ENCODE assay signal across 16 cellular contexts in genomic region chr5:39639618-39640078, GRCh38.
A peak's percentile ranks its signal among the peaks of the same experiment; 100 is the strongest.
DNase-seq lines count a peak whose midpoint lies in the region; ATAC-seq, FAIRE-seq and TF ChIP-seq lines count a peak whose summit lies in the region.
"Had no signal": no experiment of that assay in that cellular context is flagged by ENCODE, and none has a peak within 500 bp of the region (broad histone marks: within the 10 kb centered on the region; RNA-seq: fewer than 3 reads in every experiment).

No MANE protein-coding gene starts in this region.

- POLR2A ChIA-PET in A549 (lab: Yijun Ruan, JAX) = no interaction called here

- H3K27ac ChIP-seq in A549 = no peak overlapping the region
- H3K27ac ChIP-seq in astrocyte (ENCODE audit: low read depth, low read length) = no peak overlapping the region
- H3K27ac ChIP-seq in keratinocyte (ENCODE audit: control insufficient read depth, insufficient read depth, low read length) = no peak overlapping the region
- H3K27ac ChIP-seq in trophoblast cell (ENCODE audit: low read depth, low read length) = no peak overlapping the region

- H3K36me3 ChIP-seq in astrocyte (ENCODE audit: insufficient read depth, low read length) (no peaks in the 10 kb centered on the region), keratinocyte (ENCODE audit: control insufficient read depth in 2 of 2, extremely low read depth in 1 of 2, insufficient read depth in 2 of 2, low read length in 2 of 2) (no peaks in the 10 kb centered on the region), trophoblast cell (ENCODE audit: control insufficient read depth in 1 of 2, insufficient read depth in 2 of 2, low read length in 2 of 2) (no peaks in the 10 kb centered on the region)

- no peak overlapping the region for H3K14ac ChIP-seq in trophoblast cell (ENCODE audit: low read length)

- no peak overlapping the region for H3K18ac ChIP-seq in trophoblast cell (ENCODE audit: low read length)

- H3K79me2 ChIP-seq in astrocyte (ENCODE audit: insufficient read depth, low read length) = no peaks in the 10 kb centered on the region
- no peaks in the 10 kb centered on the region for H3K79me2 ChIP-seq in keratinocyte (ENCODE audit: control insufficient read depth, insufficient read depth, low read length)
- H3K79me2 ChIP-seq in trophoblast cell (ENCODE audit: control insufficient read depth, insufficient read depth, low read length, poor library complexity) = no peaks in the 10 kb centered on the region

- TF ChIP-seq POLR2A in A549 (IDR thresholded peaks at IDR 0.05; ENCODE audit: low read length) = no peak

- H3K4me2 ChIP-seq in A549 = peak overlapping the region; percentile 11; the same call in 2 of the 3 replicates
- H3K4me2 ChIP-seq in astrocyte (ENCODE audit: low read length) = no peak overlapping the region
- H3K4me2 ChIP-seq in keratinocyte (ENCODE audit: control insufficient read depth, extremely low read depth, insufficient read depth, low read depth, low read length) = no peak overlapping the region
- no peak overlapping the region for H3K4me2 ChIP-seq in trophoblast cell (ENCODE audit: low read length)

- no peaks in the 10 kb centered on the region for H3K36me3 Mint-ChIP-seq in astrocyte (ENCODE audit: low read depth, unreplicated experiment)

- H2BK120ac ChIP-seq in trophoblast cell (ENCODE audit: insufficient read depth, low read length, poor library complexity) = no peak overlapping the region

- FAIRE-seq in A549 (lab: Jason Lieb, UNC) = no peak
- FAIRE-seq in astrocyte (lab: Jason Lieb, UNC) = no peak
- FAIRE-seq in keratinocyte (lab: Jason Lieb, UNC) = peak; percentile 71
- no peak for FAIRE-seq in HTR-8/SVneo (lab: Jason Lieb, UNC)
- FAIRE-seq: endometrium, GM12892 had no signal

- peaks cover 2% of the 10 kb centered on the region for H3K4me1 Mint-ChIP-seq in astrocyte (ENCODE audit: low read depth, unreplicated experiment)
- H3K4me1 Mint-ChIP-seq: central memory CD8-positive, alpha-beta T cell had no signal

- H3K9me3 Mint-ChIP-seq in astrocyte (ENCODE audit: unreplicated experiment) = no peaks in the 10 kb centered on the region
- H3K9me3 Mint-ChIP-seq: activated T-cell treated with anti-CD3 and anti-CD28 coated beads, Interleukin-2, amount 50 U/mL, for 24 hours; CD4-positive, alpha-beta T cell; central memory CD8-positive, alpha-beta T cell had no signal

- peaks cover 5% of the 10 kb centered on the region for H3K4me1 ChIP-seq in A549
- H3K4me1 ChIP-seq in astrocyte (ENCODE audit: insufficient read depth, low read length) = peaks cover 5% of the 10 kb centered on the region
- peaks cover 5% of the 10 kb centered on the region for H3K4me1 ChIP-seq in keratinocyte (ENCODE audit: control insufficient read depth, extremely low read depth, insufficient read depth, low read length)
- no peaks in the 10 kb centered on the region for H3K4me1 ChIP-seq in trophoblast cell (ENCODE audit: control insufficient read depth in 1 of 2, insufficient read depth in 2 of 2, low read length in 2 of 2)

- dilution Hi-C loops in keratinocyte (cut with MboI; ENCODE audit: extremely low pct_ligation_motif_present, low sequenced_read_pairs) = no loop called here

- TF ChIP-seq EP300 in A549 (IDR thresholded peaks at IDR 0.05) = no peak

- H3K4ac ChIP-seq in trophoblast cell (ENCODE audit: low read depth, low read length) = no peak overlapping the region

- no peaks in the 10 kb centered on the region for H3K9me3 ChIP-seq in A549
- no peaks in the 10 kb centered on the region for H3K9me3 ChIP-seq in astrocyte (ENCODE audit: insufficient read depth, low read depth, low read length)
- H3K9me3 ChIP-seq in keratinocyte (ENCODE audit: control insufficient read depth, low read depth, low read length) = no peaks in the 10 kb centered on the region
- H3K9me3 ChIP-seq in trophoblast cell (ENCODE audit: insufficient read depth, low read depth, low read length) = no peaks in the 10 kb centered on the region

- H2AFZ ChIP-seq in astrocyte (ENCODE audit: low read depth, low read length) (no peak overlapping the region), keratinocyte (ENCODE audit: control insufficient read depth, low read length) (peak overlapping the region; percentile 14), trophoblast cell (ENCODE audit: insufficient read depth, low read length, poor library complexity) (no peak overlapping the region)

- no peaks in the 10 kb centered on the region for H4K20me1 ChIP-seq in astrocyte (ENCODE audit: insufficient read depth, low read length)
- no peaks in the 10 kb centered on the region for H4K20me1 ChIP-seq in keratinocyte (ENCODE audit: control insufficient read depth, extremely low read depth, insufficient read depth, low read length)

- ATAC-seq in A549 (peak in 1 of 2 experiments; percentile 62; a peak in 3 of 6 replicates), left ventricle myocardium superior (no peak)

- no peak overlapping the region for H3K4me3 Mint-ChIP-seq in astrocyte (ENCODE audit: unreplicated experiment)
- H3K4me3 Mint-ChIP-seq: activated T-cell treated with anti-CD3 and anti-CD28 coated beads, Interleukin-2, amount 50 U/mL, for 24 hours; CD4-positive, alpha-beta T cell; central memory CD8-positive, alpha-beta T cell had no signal

- H2BK12ac ChIP-seq in trophoblast cell (ENCODE audit: low read length) = no peak overlapping the region

- no peaks in the 10 kb centered on the region for H3K79me1 ChIP-seq in trophoblast cell (ENCODE audit: low read length)

- no peak overlapping the region for H3K27ac Mint-ChIP-seq in astrocyte (ENCODE audit: unreplicated experiment)
- H3K27ac Mint-ChIP-seq: activated T-cell treated with anti-CD3 and anti-CD28 coated beads, Interleukin-2, amount 50 U/mL, for 24 hours; CD4-positive, alpha-beta T cell had no signal

- no peaks in the 10 kb centered on the region for H3K27me3 Mint-ChIP-seq in astrocyte (ENCODE audit: low read depth, unreplicated experiment)

- TF ChIP-seq CTCF in A549 (IDR thresholded peaks at IDR 0.05) (no peak), astrocyte (IDR thresholded peaks at IDR 0.05; ENCODE audit: insufficient read depth, low read depth, low read length) (no peak), keratinocyte (optimal IDR thresholded peaks at IDR 0.05 in 1 of 3, IDR thresholded peaks at IDR 0.05 in 1 of 3, conservative IDR thresholded peaks at IDR 0.05 in 1 of 3; ENCODE audit: extremely low read depth in 1 of 3, insufficient read depth in 2 of 3, low read length in 3 of 3) (no peak)

- H2AK5ac ChIP-seq in trophoblast cell (ENCODE audit: low read length) = no peak overlapping the region

- H3K9ac ChIP-seq in astrocyte (ENCODE audit: low read length) = no peak overlapping the region
- no peak overlapping the region for H3K9ac ChIP-seq in keratinocyte (ENCODE audit: control insufficient read depth, extremely low read depth, insufficient read depth, low read length)
- H3K9ac ChIP-seq in trophoblast cell (ENCODE audit: low read length) = no peak overlapping the region

- TF ChIP-seq RAD21 in A549 (conservative IDR thresholded peaks at IDR 0.05 in 1 of 2, IDR thresholded peaks at IDR 0.05 in 1 of 2) = no peak

- H4K12ac ChIP-seq in trophoblast cell (ENCODE audit: low read depth, low read length) = no peak overlapping the region

- no peak overlapping the region for H4K91ac ChIP-seq in trophoblast cell (ENCODE audit: low read depth, low read length)

- no peaks in the 10 kb centered on the region for H3K9me1 ChIP-seq in keratinocyte (ENCODE audit: control insufficient read depth, extremely low read depth, insufficient read depth, low read length)

- intact Hi-C loops in left ventricle myocardium superior (cut with micrococcal nuclease) = no loop called here

- no peaks in the 10 kb centered on the region for H3K27me3 ChIP-seq in astrocyte (ENCODE audit: insufficient read depth, low read length)
- no peaks in the 10 kb centered on the region for H3K27me3 ChIP-seq in keratinocyte (ENCODE audit: control insufficient read depth, extremely low read depth, insufficient read depth, low read length)
- H3K27me3 ChIP-seq in trophoblast cell (ENCODE audit: insufficient read depth, low read length) = no peaks in the 10 kb centered on the region

- H3K4me3 ChIP-seq in A549 (no peak overlapping the region), astrocyte (ENCODE audit: insufficient read depth, low read depth, low read length) (no peak overlapping the region), keratinocyte (ENCODE audit: control insufficient read depth in 2 of 3, extremely low read depth in 1 of 3, insufficient read depth in 2 of 3, low read depth in 1 of 3, low read length in 3 of 3) (no peak overlapping the region), trophoblast cell (ENCODE audit: low read depth, low read length) (no peak overlapping the region)

- DNase-seq in A549 (ENCODE audit: low read depth in 1 of 2, low spot score in 1 of 2) = peak in 1 of 2 experiments; percentile 18
- DNase-seq in HT1080 (ENCODE audit: low read depth) = peak; percentile 56
- DNase-seq in astrocyte (ENCODE audit: low read depth) = peak; percentile 41
- no peak for DNase-seq in keratinocyte (ENCODE audit: low read depth, low spot score)
- DNase-seq in HTR-8/SVneo (ENCODE audit: insufficient read length, low spot score) = no peak
- DNase-seq in left ventricle myocardium superior = no peak
- DNase-seq in epidermal melanocyte (ENCODE audit: insufficient read length, low spot score) = no peak
- no peak for DNase-seq in trophoblast cell
- DNase-seq: activated T-cell treated with anti-CD3 and anti-CD28 coated beads, Interleukin-2, amount 50 U/mL, for 24 hours; CD4-positive, alpha-beta T cell; glutamatergic neuron; H7; stimulated activated CD4-positive, alpha-beta T cell treated with anti-CD3 and anti-CD28 coated beads, Interleukin-4, amount 100 ng/mL, for 4 hours had no signal

- CTCF ChIA-PET in A549 (lab: Yijun Ruan, JAX) = no interaction called here

- WGBS in A549 (ENCODE audit: missing lambda C conversion rate) = under 1% methylated on average over 3 of the region's 3 CpGs
- no CpG with 5 or more reads among the region's 3 CpGs for WGBS in trophoblast cell (ENCODE audit: extremely low coverage, insufficient coverage, insufficient read length)

- H2BK5ac ChIP-seq in trophoblast cell (ENCODE audit: low read depth, low read length, poor library complexity) = no peak overlapping the region

- no peak overlapping the region for H3K23ac ChIP-seq in trophoblast cell (ENCODE audit: low read length)

- no peak overlapping the region for H4K8ac ChIP-seq in trophoblast cell (ENCODE audit: low read depth, low read length)

TF ChIP-seq in A549, 52 proteins besides CTCF, POLR2A, EP300 and RAD21:
- no peak for TF ChIP-seq FOSL2 (IDR thresholded peaks at IDR 0.05)
- TF ChIP-seq FOSL2 (CRISPR knock-in tag; IDR thresholded peaks at IDR 0.05) = peak; percentile 57
- peak; percentile 14; the same call in 1 of the 2 replicates for TF ChIP-seq GATA3 (IDR thresholded peaks at IDR 0.05; ENCODE audit: borderline replicate concordance)
- no peak for TF ChIP-seq SMC3 (IDR thresholded peaks at IDR 0.05)
- TF ChIP-seq CBX2 (IDR thresholded peaks at IDR 0.05; ENCODE audit: borderline replicate concordance, low read depth) = no peak

Comparison
In these comparisons a context has a peak if more than half of its experiments do, and no peak if none do; other contexts are left out.
1. DNase-seq: peak in HT1080 (single experiment) and astrocyte (single experiment); none in keratinocyte (single experiment), HTR-8/SVneo (single experiment), left ventricle myocardium superior (single experiment), epidermal melanocyte (single experiment) and trophoblast cell (0 of 2).